ENCODE assay signal across 11 cellular contexts in the genomic region with DNA sequence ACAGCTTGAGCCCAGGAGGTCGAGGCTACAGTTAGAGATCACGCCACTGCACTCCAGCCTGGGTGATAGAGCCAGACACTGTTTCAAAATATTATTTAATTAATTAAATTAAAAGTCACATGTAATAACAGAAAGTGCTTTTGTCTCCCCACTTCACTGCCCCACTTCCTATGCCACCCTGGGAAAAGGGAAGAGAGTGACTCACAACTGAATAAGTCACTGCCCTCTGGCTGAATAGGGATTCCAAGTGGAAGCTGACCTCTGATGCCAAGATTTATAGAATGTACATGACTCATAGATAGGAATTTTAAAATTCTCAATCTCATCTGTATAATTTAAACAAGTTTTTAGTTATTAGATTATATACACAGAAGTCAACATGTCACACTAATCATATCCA. TPM values are rescaled to one million over a fixed set of nuclear protein-coding genes. Genes with fewer than 3 reads are reported as not detected.
DNase-seq lines count a peak whose midpoint lies in the region; ATAC-seq and TF ChIP-seq lines count a peak whose summit lies in the region.
"Had no signal": no experiment of that assay in that cellular context is flagged by ENCODE, and none has a peak within 500 bp of the region (broad histone marks: within the 10 kb centered on the region; RNA-seq: fewer than 3 reads in every experiment).

No MANE protein-coding gene starts in this region.

- H3K9me3 ChIP-seq in tibial nerve = no peaks in the 10 kb centered on the region
- H3K9me3 ChIP-seq: psoas muscle had no signal

- TF ChIP-seq EP300 in tibial nerve (IDR thresholded peaks at IDR 0.05) = no peak

- TF ChIP-seq CTCF in retinal pigment epithelial cell (conservative IDR thresholded peaks at IDR 0.05; ENCODE audit: low read depth, low read length) (no peak), tibial nerve (IDR thresholded peaks at IDR 0.05) (no peak)

- WGBS in tibial nerve, 2 donors = 51 to 52% methylated on average over 2 of the region's 2 CpGs

- H3K36me3 ChIP-seq in tibial nerve = peaks cover 0 to 31% (median 0%) of the 10 kb centered on the region in 3 donors

- H3K4me1 ChIP-seq in tibial nerve = peaks cover 0 to 16% (median 10%) of the 10 kb centered on the region in 4 donors
- H3K4me1 ChIP-seq: psoas muscle had no signal

- in situ Hi-C loops in G401 (cut with HindIII; ENCODE audit: low sequenced_read_pairs) = no loop called here

- no peaks in the 10 kb centered on the region for H3K27me3 ChIP-seq in tibial nerve

- H3K27ac ChIP-seq in epithelial cell of prostate (peak overlapping the region; percentile 47), tibial nerve (peak overlapping the region in 1 of 4 donors; percentile 34)
- H3K27ac ChIP-seq: psoas muscle had no signal

- TF ChIP-seq POLR2A in tibial nerve (IDR thresholded peaks at IDR 0.05) = no peak

- DNase-seq in G401 (ENCODE audit: low spot score) (peak; percentile 43), RPMI7951 (ENCODE audit: low read depth) (peak; percentile 94), epithelial cell of prostate (ENCODE audit: low read depth, low spot score) (no peak), retinal pigment epithelial cell (ENCODE audit: low read depth) (peak; percentile 64), tibial nerve (ENCODE audit: low spot score in 2 of 2) (no peak), 8988T (no peak)
- DNase-seq: NCI-H345, psoas muscle, T-helper 1 cell had no signal

- ATAC-seq in GM18867 (IDR thresholded peaks at IDR 0.05; ENCODE audit: unreplicated experiment) (no peak), GM18858 (IDR thresholded peaks at IDR 0.05; ENCODE audit: unreplicated experiment) (no peak)
- ATAC-seq: psoas muscle had no signal

- H3K4me3 ChIP-seq in retinal pigment epithelial cell (ENCODE audit: low read length) = no peak overlapping the region
- no peak overlapping the region for H3K4me3 ChIP-seq in tibial nerve

RNA-seq across cellular contexts. Expression of gene ERVV-1, which starts 22.2 kb away (rescaled TPM):
- total RNA-seq in G401 (2014; rRNA removed; shearing (Covaris generic)) = not detected in 2 replicates
- not detected in 2 replicates for total RNA-seq in RPMI7951 (2014; rRNA removed; shearing (Covaris generic))
- not detected for total RNA-seq in tibial nerve
- total RNA-seq: psoas muscle had no signal

RNA-seq across cellular contexts. Expression of gene ZNF816, which starts 28.8 kb away (rescaled TPM):
- 6.3 and 11.6 TPM in 2 replicates for total RNA-seq in G401 (2014; rRNA removed; shearing (Covaris generic))
- total RNA-seq in RPMI7951 (2014; rRNA removed; shearing (Covaris generic)) = 11.4 and 16.4 TPM in 2 replicates
- 10 to 100 TPM in 3 of 4 donors, 1 to 10 TPM in 1; 3.7 to 23.0 (median 13.5) TPM for total RNA-seq in tibial nerve

RNA-seq across cellular contexts. Expression of gene ERVV-2, which starts 53.1 kb away (rescaled TPM):
- total RNA-seq in G401 (2014; rRNA removed; shearing (Covaris generic)) = not detected in 2 replicates
- total RNA-seq in RPMI7951 (2014; rRNA removed; shearing (Covaris generic)) = not detected in 2 replicates
- total RNA-seq in tibial nerve = not detected
- total RNA-seq: psoas muscle had no signal

Comparison
In these comparisons a context has a peak if more than half of its experiments do, and no peak if none do; other contexts are left out.
1. DNase-seq: peak in G401 (single experiment), RPMI7951 (single experiment) and retinal pigment epithelial cell (single experiment); none in epithelial cell of prostate (single experiment), tibial nerve (0 of 2) and 8988T (single experiment).